1 cellular context compared by ENCODE assay signal in the genomic region with DNA sequence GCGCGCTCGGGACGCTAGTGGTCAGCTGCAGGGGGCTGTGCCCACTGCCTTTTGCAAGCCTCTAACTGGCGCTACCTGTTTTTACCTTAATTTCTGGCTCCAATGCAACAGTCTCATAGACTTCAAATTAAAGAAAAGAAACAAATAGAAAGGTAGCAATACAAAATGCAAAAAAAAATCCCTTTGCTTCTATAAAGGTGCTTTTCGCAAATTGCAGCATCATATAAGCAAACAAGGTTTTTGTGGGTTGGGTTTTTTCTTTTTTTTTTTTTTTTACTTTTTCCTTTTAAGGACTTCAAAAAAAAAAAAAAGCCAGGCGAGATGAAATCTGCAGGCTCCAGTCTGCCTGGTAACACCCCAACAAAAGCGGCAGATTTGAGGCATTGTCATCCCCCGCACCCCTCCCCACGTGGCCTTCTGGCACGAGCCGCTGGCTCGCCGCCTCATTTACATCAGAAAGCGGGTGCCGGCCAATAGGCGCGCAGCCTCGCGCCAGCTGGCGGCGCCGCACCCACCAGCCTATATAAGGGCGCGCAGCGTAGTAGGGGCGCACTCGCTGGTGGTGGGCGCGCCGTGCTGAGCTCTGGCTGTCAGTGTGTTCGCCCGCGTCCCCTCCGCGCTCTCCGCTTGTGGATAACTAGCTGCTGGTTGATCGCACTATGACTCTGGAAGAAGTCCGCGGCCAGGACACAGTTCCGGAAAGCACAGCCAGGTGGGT.
TF ChIP-seq lines count a peak whose summit lies in the region.

A gene with protein sequence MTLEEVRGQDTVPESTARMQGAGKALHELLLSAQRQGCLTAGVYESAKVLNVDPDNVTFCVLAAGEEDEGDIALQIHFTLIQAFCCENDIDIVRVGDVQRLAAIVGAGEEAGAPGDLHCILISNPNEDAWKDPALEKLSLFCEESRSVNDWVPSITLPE (plus strand): TSS at position 550 of the 718 bp plus-strand sequence. CDS start 110 bp downstream, at position 660.

TF ChIP-seq in K562, 482 proteins besides CTCF, POLR2A, EP300 and RAD21 (continued from another document):
- TF ChIP-seq MYC (IDR thresholded peaks at IDR 0.05; ENCODE audit: low read depth, low read length) (peak; percentile 52; the same call in 1 of the 2 replicates), MYC (CRISPR knock-in tag; IDR thresholded peaks at IDR 0.05; ENCODE audit: borderline replicate concordance, low read depth) (no peak), ZNF143 (CRISPR knock-in tag; IDR thresholded peaks at IDR 0.05) (no peak), RBM39 (optimal IDR thresholded peaks at IDR 0.05; ENCODE audit: low read depth, low read length) (no peak), STAG1 (CRISPR knock-in tag; IDR thresholded peaks at IDR 0.05; ENCODE audit: borderline replicate concordance) (no peak), BHLHE40 (IDR thresholded peaks at IDR 0.05; ENCODE audit: low read length) (peak; percentile 94), FOSL1 (tag; conservative IDR thresholded peaks at IDR 0.05) (no peak), NR2F6 (CRISPR knock-in tag; IDR thresholded peaks at IDR 0.05) (no peak), RBFOX2 (IDR thresholded peaks at IDR 0.05; ENCODE audit: low read depth, low read length) (peak; percentile 75)
- TF ChIP-seq, protein P1, sequence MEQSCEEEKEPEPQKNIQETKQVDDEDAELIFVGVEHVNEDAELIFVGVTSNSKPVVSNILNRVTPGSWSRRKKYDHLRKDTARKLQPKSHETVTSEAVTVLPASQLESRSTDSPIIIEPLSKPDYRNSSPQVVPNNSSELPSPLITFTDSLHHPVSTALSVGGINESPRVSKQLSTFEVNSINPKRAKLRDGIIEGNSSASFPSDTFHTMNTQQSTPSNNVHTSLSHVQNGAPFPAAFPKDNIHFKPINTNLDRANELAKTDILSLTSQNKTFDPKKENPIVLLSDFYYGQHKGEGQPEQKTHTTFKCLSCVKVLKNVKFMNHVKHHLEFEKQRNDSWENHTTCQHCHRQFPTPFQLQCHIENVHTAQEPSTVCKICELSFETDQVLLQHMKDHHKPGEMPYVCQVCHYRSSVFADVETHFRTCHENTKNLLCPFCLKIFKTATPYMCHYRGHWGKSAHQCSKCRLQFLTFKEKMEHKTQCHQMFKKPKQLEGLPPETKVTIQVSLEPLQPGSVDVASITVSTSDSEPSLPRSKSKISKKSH (CRISPR knock-in tag; IDR thresholded peaks at IDR 0.05): no peak
- TF ChIP-seq, protein P2, sequence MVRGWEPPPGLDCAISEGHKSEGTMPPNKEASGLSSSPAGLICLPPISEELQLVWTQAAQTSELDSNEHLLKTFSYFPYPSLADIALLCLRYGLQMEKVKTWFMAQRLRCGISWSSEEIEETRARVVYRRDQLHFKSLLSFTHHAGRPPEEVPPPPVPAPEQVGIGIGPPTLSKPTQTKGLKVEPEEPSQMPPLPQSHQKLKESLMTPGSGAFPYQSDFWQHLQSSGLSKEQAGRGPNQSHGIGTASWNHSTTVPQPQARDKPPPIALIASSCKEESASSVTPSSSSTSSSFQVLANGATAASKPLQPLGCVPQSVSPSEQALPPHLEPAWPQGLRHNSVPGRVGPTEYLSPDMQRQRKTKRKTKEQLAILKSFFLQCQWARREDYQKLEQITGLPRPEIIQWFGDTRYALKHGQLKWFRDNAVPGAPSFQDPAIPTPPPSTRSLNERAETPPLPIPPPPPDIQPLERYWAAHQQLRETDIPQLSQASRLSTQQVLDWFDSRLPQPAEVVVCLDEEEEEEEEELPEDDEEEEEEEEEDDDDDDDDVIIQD (CRISPR knock-in tag; IDR thresholded peaks at IDR 0.05): no peak
